In genomic region chr11:108774037-108774436, GRCh38 we compare ENCODE assay signal across 26 cellular contexts.
"Had no signal": no experiment of that assay in that cellular context is flagged by ENCODE, and none has a peak within 500 bp of the region (broad histone marks: within the 10 kb centered on the region; RNA-seq: fewer than 3 reads in every experiment).

No MANE protein-coding gene starts in this region.

- H3K4me3 ChIP-seq: cardiac muscle cell, MG63 had no signal

- H3K36me3 ChIP-seq: brain microvascular endothelial cell, cardiac muscle cell had no signal

- H3K27ac ChIP-seq: brain microvascular endothelial cell, cardiac muscle cell had no signal

- ATAC-seq: activated CD8-positive, alpha-beta memory T cell treated with anti-CD3 and anti-CD28 coated beads, Interleukin-2, amount 10 ng/mL, durations not matched to agents 7 days and 5 days; activated naive CD4-positive, alpha-beta T cell treated with anti-CD3 and anti-CD28 coated beads, Interleukin-2, amount 50 U/mL, for 72 hours; activated naive CD8-positive, alpha-beta T cell treated with anti-CD3 and anti-CD28 coated beads, Interleukin-2, amount 50 U/mL, for 24 hours; PC-3; T-helper 17 cell; WTC11 had no signal

- H3K27me3 ChIP-seq: brain microvascular endothelial cell, cardiac muscle cell, MG63 had no signal

- DNase-seq: activated CD4-positive, alpha-beta T cell treated with anti-CD3 and anti-CD28 coated beads for 48 hours; activated CD4-positive, alpha-beta T cell treated with anti-CD3 and anti-CD28 coated beads, Interleukin-2, amount 50 U/mL, for 48 hours; activated CD4-positive, CD25-positive, alpha-beta regulatory T cell treated with anti-CD3 and anti-CD28 coated beads, Interleukin-2, amount 50 U/mL, for 72 hours; activated CD8-positive, alpha-beta memory T cell treated with anti-CD3 and anti-CD28 coated beads, Interleukin-2, amount 10 ng/mL, durations not matched to agents 7 days and 5 days; activated effector memory CD4-positive, alpha-beta T cell treated with Interleukin-2 at 50 U/mL for 16 hours; activated naive CD4-positive, alpha-beta T cell treated with Interleukin-2 at 50 U/mL for 16 hours; activated naive CD8-positive, alpha-beta T cell treated with anti-CD3 and anti-CD28 coated beads, Interleukin-2, amount 50 U/mL, for 24 hours; activated T-cell treated with anti-CD3 and anti-CD28 coated beads, Interleukin-2, amount 50 U/mL, for 24 hours; amygdala; brain microvascular endothelial cell; cerebellar nuclear complex; MG63; MV-4-11; NCI-H1092 treated with DMSO at 0.1 percent for 48 hours; NCI-H1436; NCI-H1694 treated with DMSO at 0.1 percent for 48 hours; NCI-H2029 treated with DMSO at 0.1 percent for 48 hours; NCI-H510A treated with DMSO at 0.1 percent for 48 hours; NCI-H69; PC-3; SHP77 treated with DMSO at 0.1 percent for 48 hours; T-helper 17 cell; T-helper 9 cell had no signal
